In the genomic region with DNA sequence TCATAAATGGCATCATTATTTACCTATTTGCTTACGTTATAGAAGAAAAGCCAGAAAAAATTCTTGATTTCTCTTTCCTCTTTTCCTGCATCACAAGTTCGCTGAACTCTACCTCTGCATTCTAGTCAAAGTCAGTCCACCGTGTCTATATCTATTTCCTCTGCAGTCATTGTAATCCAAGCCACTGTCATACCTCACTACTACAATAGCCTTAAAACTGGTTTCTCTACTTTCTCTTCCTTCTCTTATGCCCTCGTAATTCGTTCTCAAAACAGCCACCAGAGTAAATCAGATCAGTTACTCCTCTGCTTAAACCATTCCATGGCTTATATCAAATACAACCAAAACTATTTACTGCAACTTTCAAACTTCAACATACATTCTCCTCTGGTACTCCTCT, we compare ENCODE assay signal across 21 cellular contexts.
"Had no signal": no experiment of that assay in that cellular context is flagged by ENCODE, and none has a peak within 500 bp of the region (broad histone marks: within the 10 kb centered on the region; RNA-seq: fewer than 3 reads in every experiment).

No MANE protein-coding gene starts in this region.

- H3K9me3 Mint-ChIP-seq: natural killer cell treated with Interleukin-12 subunit alpha and Interleukin-12 subunit beta and Interleukin-15 and Interleukin-18, amount 100 ng/mL, for 72 hours had no signal

- H3K9me3 ChIP-seq: transverse colon, vagina had no signal

- H3K27ac ChIP-seq: brain microvascular endothelial cell, foreskin keratinocyte, right atrium auricular region, transverse colon, vagina had no signal

- H3K27ac Mint-ChIP-seq: activated naive CD8-positive, alpha-beta T cell; natural killer cell treated with Interleukin-12 subunit alpha and Interleukin-12 subunit beta and Interleukin-15 and Interleukin-18, amount 100 ng/mL, for 72 hours had no signal

- ATAC-seq: foreskin keratinocyte; left ventricle myocardium superior; natural killer cell treated with Interleukin-12 subunit alpha and Interleukin-12 subunit beta and Interleukin-15 and Interleukin-18, amount 100 ng/mL, for 72 hours had no signal

- H3K27me3 ChIP-seq: brain microvascular endothelial cell, right atrium auricular region, transverse colon, vagina had no signal

- H3K4me1 ChIP-seq: foreskin keratinocyte, right atrium auricular region, transverse colon, vagina had no signal

- H3K4me3 ChIP-seq: right atrium auricular region, transverse colon, vagina had no signal

- H3K4me3 Mint-ChIP-seq: activated naive CD8-positive, alpha-beta T cell; natural killer cell treated with Interleukin-12 subunit alpha and Interleukin-12 subunit beta and Interleukin-15 and Interleukin-18, amount 100 ng/mL, for 72 hours had no signal

- H3K36me3 ChIP-seq: brain microvascular endothelial cell, right atrium auricular region, transverse colon, vagina had no signal

- DNase-seq: activated CD4-positive, alpha-beta T cell treated with anti-CD3 and anti-CD28 coated beads for 48 hours; activated CD8-positive, alpha-beta memory T cell treated with anti-CD3 and anti-CD28 coated beads for 24 hours; activated gamma-delta T cell treated with Interleukin-2 at 50 U/mL for 16 hours; brain microvascular endothelial cell; cerebellar nuclear complex; effector CD8-positive, alpha-beta T cell; foreskin keratinocyte; glutamatergic neuron; hypothalamus; left ventricle myocardium superior; mesenchymal stem cell; posterior cingulate gyrus; stimulated activated CD4-positive, alpha-beta T cell treated with anti-CD3 and anti-CD28 coated beads, Interleukin-2, amount 100 ng/mL, for 48 hours; stimulated activated naive CD4-positive, alpha-beta T cell treated with Interleukin-2 at 50 U/mL for 16 hours; substantia nigra; transverse colon had no signal

- FAIRE-seq: endothelial cell of umbilical vein had no signal
